Comparison of ENCODE assay signal across 1 cellular context in genomic region chr10:89413398-89413912, GRCh38.
TF ChIP-seq lines count a peak whose summit lies in the region.

No MANE protein-coding gene starts in this region.

TF ChIP-seq in HepG2, 621 proteins besides CTCF, POLR2A, EP300 and RAD21:
- TF ChIP-seq PAXIP1 (CRISPR knock-in tag; conservative IDR thresholded peaks at IDR 0.05), result 0 out of 2 replicates have a peak, but pooled peaks have one; percentile 17
- TF ChIP-seq CEBPZ (IDR thresholded peaks at IDR 0.05; ENCODE audit: low read length), result no peak
- no peak for TF ChIP-seq KLF12 (CRISPR knock-in tag; IDR thresholded peaks at IDR 0.05; ENCODE audit: borderline replicate concordance)
- peak; percentile 96 for TF ChIP-seq ZNF770 (CRISPR knock-in tag; IDR thresholded peaks at IDR 0.05)
- no peak for TF ChIP-seq HOXD1 (CRISPR knock-in tag; IDR thresholded peaks at IDR 0.05)
- no peak for TF ChIP-seq ZFP1 (CRISPR knock-in tag; IDR thresholded peaks at IDR 0.05)
- no peak for TF ChIP-seq MTF2 (CRISPR knock-in tag; IDR thresholded peaks at IDR 0.05; ENCODE audit: borderline replicate concordance)
- no peak for TF ChIP-seq PRPF4 (IDR thresholded peaks at IDR 0.05; ENCODE audit: low read depth, low read length, poor library complexity, severe bottlenecking)
- TF ChIP-seq ZNF761 (CRISPR knock-in tag; conservative IDR thresholded peaks at IDR 0.05), result no peak
- TF ChIP-seq RARA (CRISPR knock-in tag; IDR thresholded peaks at IDR 0.05), result no peak
- no peak for TF ChIP-seq GATAD2A (CRISPR knock-in tag; IDR thresholded peaks at IDR 0.05)
